In the genomic region with DNA sequence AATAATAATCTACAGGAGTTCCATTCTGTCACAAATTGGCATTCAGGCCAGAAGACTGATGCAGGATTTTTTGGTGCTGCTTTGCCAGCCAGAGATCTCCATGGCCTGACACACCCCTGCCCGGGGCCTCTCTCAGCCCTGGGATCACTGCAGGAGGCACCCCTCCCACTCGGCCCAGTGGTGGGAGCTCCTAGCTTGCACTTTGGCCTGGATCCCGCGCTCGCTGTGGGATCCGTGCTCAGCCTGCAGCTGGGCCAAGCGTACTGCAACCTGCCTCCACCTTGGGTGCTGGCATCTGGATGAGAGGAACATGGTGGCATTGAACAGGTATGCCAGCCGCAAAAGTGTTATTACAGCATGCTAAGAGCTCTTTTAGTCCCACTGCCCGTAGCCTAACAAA, we compare ENCODE assay signal across 25 cellular contexts.
"Had no signal": no experiment of that assay in that cellular context is flagged by ENCODE, and none has a peak within 500 bp of the region (broad histone marks: within the 10 kb centered on the region; RNA-seq: fewer than 3 reads in every experiment).

No MANE protein-coding gene starts in this region.

- H3K36me3 Mint-ChIP-seq: activated CD4-positive, alpha-beta memory T cell treated with anti-CD3 and anti-CD28 coated beads for 36 hours; activated naive CD8-positive, alpha-beta T cell had no signal

- H3K36me3 ChIP-seq: brain microvascular endothelial cell, cardiac muscle cell had no signal

- H3K4me1 Mint-ChIP-seq: activated B cell treated with CpG ODN at 0.5 μM for 24 hours; activated CD4-positive, alpha-beta T cell treated with anti-CD3 and anti-CD28 coated beads, Interleukin-2, amount 10 ng/mL, durations not matched to agents 24 days and 14 days; activated T-helper 17 cell treated with anti-CD3 and anti-CD28 coated beads, Interleukin-2, amount 50 U/mL, for 72 hours had no signal

- H3K27me3 ChIP-seq: brain microvascular endothelial cell, cardiac muscle cell had no signal

- H3K4me3 ChIP-seq: cardiac muscle cell had no signal

- H3K4me2 ChIP-seq: KMS-11 had no signal

- H3K4me3 Mint-ChIP-seq: activated B cell treated with CpG ODN at 0.5 μM for 24 hours; activated CD4-positive, alpha-beta memory T cell treated with anti-CD3 and anti-CD28 coated beads for 36 hours; activated CD4-positive, alpha-beta T cell treated with anti-CD3 and anti-CD28 coated beads, Interleukin-2, amount 10 ng/mL, durations not matched to agents 24 days and 14 days; activated naive CD4-positive, alpha-beta T cell treated with anti-CD3 and anti-CD28 coated beads for 36 hours; activated naive CD8-positive, alpha-beta T cell; activated T-helper 17 cell treated with anti-CD3 and anti-CD28 coated beads, Interleukin-2, amount 50 U/mL, for 72 hours had no signal

- DNase-seq: activated B cell treated with CpG ODN at 0.5 μM for 24 hours; activated CD4-positive, alpha-beta memory T cell treated with anti-CD3 and anti-CD28 coated beads for 36 hours; activated CD4-positive, alpha-beta T cell treated with anti-CD3 and anti-CD28 coated beads for 1 hour; activated CD4-positive, alpha-beta T cell treated with anti-CD3 and anti-CD28 coated beads, Interleukin-2, amount 10 ng/mL, durations not matched to agents 24 days and 14 days; activated CD8-positive, alpha-beta memory T cell treated with anti-CD3 and anti-CD28 coated beads for 24 hours; activated gamma-delta T cell; activated naive CD4-positive, alpha-beta T cell treated with anti-CD3 and anti-CD28 coated beads for 36 hours; activated T-cell treated with anti-CD3 and anti-CD28 coated beads for 4 hours; activated T-cell treated with anti-CD3 and anti-CD28 coated beads, Interleukin-2, amount 50 U/mL, for 48 hours; brain microvascular endothelial cell; NCI-H1092; NCI-H1417; NCI-H1930; NCI-H2171; NCI-H226; NCI-H526; NCI-H82; RPMI8226; SW 1271 had no signal

- ATAC-seq: activated T-helper 17 cell treated with anti-CD3 and anti-CD28 coated beads, Interleukin-2, amount 50 U/mL, for 72 hours; Right ventricle myocardium inferior; SK-N-SH treated with all-trans-retinoic acid at 6 μM for 48 hours had no signal

- H3K9ac ChIP-seq: KMS-11 had no signal

- H3K9me3 Mint-ChIP-seq: activated B cell treated with CpG ODN at 0.5 μM for 24 hours; activated CD4-positive, alpha-beta memory T cell treated with anti-CD3 and anti-CD28 coated beads for 36 hours; activated CD4-positive, alpha-beta T cell treated with anti-CD3 and anti-CD28 coated beads, Interleukin-2, amount 10 ng/mL, durations not matched to agents 24 days and 14 days; activated naive CD4-positive, alpha-beta T cell treated with anti-CD3 and anti-CD28 coated beads for 36 hours; activated T-helper 17 cell treated with anti-CD3 and anti-CD28 coated beads, Interleukin-2, amount 50 U/mL, for 72 hours had no signal

- H3K27me3 Mint-ChIP-seq: activated B cell treated with CpG ODN at 0.5 μM for 24 hours; activated CD4-positive, alpha-beta T cell treated with anti-CD3 and anti-CD28 coated beads, Interleukin-2, amount 10 ng/mL, durations not matched to agents 24 days and 14 days had no signal

- H3K27ac Mint-ChIP-seq: activated B cell treated with CpG ODN at 0.5 μM for 24 hours; activated CD4-positive, alpha-beta memory T cell treated with anti-CD3 and anti-CD28 coated beads for 36 hours; activated CD4-positive, alpha-beta T cell treated with anti-CD3 and anti-CD28 coated beads, Interleukin-2, amount 10 ng/mL, durations not matched to agents 24 days and 14 days; activated naive CD4-positive, alpha-beta T cell treated with anti-CD3 and anti-CD28 coated beads for 36 hours; activated naive CD8-positive, alpha-beta T cell; activated T-helper 17 cell treated with anti-CD3 and anti-CD28 coated beads, Interleukin-2, amount 50 U/mL, for 72 hours had no signal

- H3K27ac ChIP-seq: brain microvascular endothelial cell, cardiac muscle cell, KMS-11 had no signal
